In the genomic region with DNA sequence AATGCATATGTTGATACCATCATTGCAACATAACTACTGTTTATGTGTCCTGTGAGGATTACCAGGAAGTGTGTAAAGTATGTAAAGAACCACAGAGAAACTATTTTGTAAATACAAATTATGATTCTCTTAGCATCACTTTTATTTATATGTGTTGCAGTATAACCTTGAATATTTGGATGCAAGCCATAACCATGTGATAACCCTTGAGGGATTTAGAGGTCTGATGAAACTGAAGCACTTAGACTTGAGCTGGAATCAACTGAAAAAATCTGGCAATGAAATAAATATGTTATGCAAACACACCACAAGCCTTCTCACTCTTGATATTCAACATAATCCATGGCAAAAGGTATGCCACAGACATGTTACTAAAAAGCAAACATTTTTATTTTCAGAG, we compare ENCODE assay signal across 1 cellular context.
TF ChIP-seq lines count a peak whose summit lies in the region.

No MANE protein-coding gene starts in this region.

TF ChIP-seq in GM23338, 12 proteins besides CTCF, POLR2A, EP300 and RAD21 (continued from another document):
- no peak for TF ChIP-seq ZNF462 (CRISPR knock-in tag; IDR thresholded peaks at IDR 0.05)
- no peak for TF ChIP-seq EZH2phosphoT487 (IDR thresholded peaks at IDR 0.05; ENCODE audit: unreplicated experiment)
- TF ChIP-seq ETS1 (IDR thresholded peaks at IDR 0.05), result no peak
